In genomic region chr16:89738072-89738377, GRCh38 we compare ENCODE assay signal across 1 cellular context.
TF ChIP-seq lines count a peak whose summit lies in the region.

No MANE protein-coding gene starts in this region.

TF ChIP-seq in GM12878, 131 proteins besides CTCF, POLR2A, EP300 and RAD21:
- TF ChIP-seq MAX (IDR thresholded peaks at IDR 0.05; ENCODE audit: low read depth, low read length) (no peak), LARP7 (IDR thresholded peaks at IDR 0.05) (no peak), TCF3 (IDR thresholded peaks at IDR 0.05; ENCODE audit: borderline replicate concordance, insufficient read depth, low read depth, low read length) (0 out of 2 replicates have a peak, but pooled peaks have one; percentile 17), CBX5 (IDR thresholded peaks at IDR 0.05; ENCODE audit: low read depth) (no peak)
